Comparison of ENCODE assay signal across 21 cellular contexts in genomic region chr17:56708670-56709410, GRCh38.
DNase-seq lines count a peak whose midpoint lies in the region; ATAC-seq, FAIRE-seq and TF ChIP-seq lines count a peak whose summit lies in the region.
"Had no signal": no experiment of that assay in that cellular context is flagged by ENCODE, and none has a peak within 500 bp of the region (broad histone marks: within the 10 kb centered on the region; RNA-seq: fewer than 3 reads in every experiment).

No MANE protein-coding gene starts in this region.

- H3K4me3 ChIP-seq in GM23338 (no peak overlapping the region), SJCRH30 (no peak overlapping the region), endothelial cell of umbilical vein (replicated peaks in 1 of 3; ENCODE audit: insufficient read depth in 1 of 3, low read depth in 1 of 3, low read length in 3 of 3) (no peak overlapping the region), colonic mucosa (no peak overlapping the region), Karpas-422 (ENCODE audit: low read length) (no peak overlapping the region)
- H3K4me3 ChIP-seq: GM12878 had no signal

- CTCF ChIA-PET in endothelial cell of umbilical vein (lab: Charles Lee): interaction anchor here (0.7 to 6.1 kb wide), 4 partner anchors 7 to 116 kb away, joined by 3 to 52 read pairs (median 6); partner anchors contain the start of gene NOG

- H3K9me1 ChIP-seq in endothelial cell of umbilical vein (replicated peaks; ENCODE audit: control insufficient read depth, extremely low read depth, insufficient read depth, low read length): no peaks in the 10 kb centered on the region

- no peaks in the 10 kb centered on the region for H3F3A ChIP-seq in GM23338 (replicated peaks; ENCODE audit: low read depth)

- H3K27ac ChIP-seq in GM23338 (ENCODE audit: low read depth) (no peak overlapping the region), SJCRH30 (peak overlapping the region; percentile 74), endothelial cell of umbilical vein (ENCODE audit: insufficient read depth, low read depth, low read length) (no peak overlapping the region), colonic mucosa (no peak overlapping the region), Karpas-422 (ENCODE audit: low read length) (no peak overlapping the region)
- H3K27ac ChIP-seq: KMS-11 had no signal

- no peaks in the 10 kb centered on the region for H4K20me1 ChIP-seq in GM23338 (replicated peaks; ENCODE audit: insufficient read depth)
- H4K20me1 ChIP-seq in endothelial cell of umbilical vein (replicated peaks; ENCODE audit: control insufficient read depth, extremely low read depth, insufficient read depth, low read length): no peaks in the 10 kb centered on the region
- H4K20me1 ChIP-seq in Karpas-422 (ENCODE audit: insufficient read depth, low read depth, low read length): no peaks in the 10 kb centered on the region

- DNase-seq in GM23338 (ENCODE audit: low spot score) (no peak), SJCRH30 (no peak), endothelial cell of umbilical vein (ENCODE audit: low read depth, low spot score) (no peak), mesothelial cell of epicardium (ENCODE audit: low spot score in 2 of 2, unreplicated experiment in 2 of 2) (no peak), colonic mucosa (no peak), Karpas-422 (no peak)
- DNase-seq in stimulated activated CD8-positive, alpha-beta memory T cell treated with anti-CD3 and anti-CD28 coated beads, Interleukin-4, amount 100 ng/mL, for 48 hours: no peak
- DNase-seq: 8988T; AML-193; C1 segment of cervical spinal cord; CD8-positive, alpha-beta T cell; DND-41; GOT3; NCI-H1105 treated with DMSO at 0.1 percent for 48 hours; NCI-H2029 treated with DMSO at 0.1 percent for 48 hours; NCI-H524 treated with DMSO at 0.1 percent for 48 hours; NCI-H82 had no signal

- dilution Hi-C loops in endothelial cell of umbilical vein (cut with MboI; ENCODE audit: extremely low pct_ligation_motif_present, low sequenced_read_pairs): loop anchor here (25.0 kb wide), 1 partner anchor 122 kb away; the partner anchor contains the start of gene NOG

- no TSS peak for BruUV-seq in endothelial cell of umbilical vein (replicated peaks; lab: Mats Ljungman, UMichigan)

- H3K36me3 Mint-ChIP-seq in GM23338 (ENCODE audit: low read depth): no peaks in the 10 kb centered on the region
- H3K36me3 Mint-ChIP-seq in mesothelial cell of epicardium: no peaks in the 10 kb centered on the region
- H3K36me3 Mint-ChIP-seq: CD8-positive, alpha-beta T cell had no signal

- H3K9me3 ChIP-seq in SJCRH30 (replicated peaks): no peaks in the 10 kb centered on the region
- H3K9me3 ChIP-seq in endothelial cell of umbilical vein (replicated peaks; ENCODE audit: control insufficient read depth, insufficient read depth, low read length): no peaks in the 10 kb centered on the region
- no peaks in the 10 kb centered on the region for H3K9me3 ChIP-seq in colonic mucosa
- no peaks in the 10 kb centered on the region for H3K9me3 ChIP-seq in Karpas-422 (ENCODE audit: low read length)

- POLR2A ChIA-PET in endothelial cell of umbilical vein (lab: Charles Lee): no interaction called here

- peak; percentile 40 for FAIRE-seq in endothelial cell of umbilical vein (lab: Jason Lieb, UNC)
- FAIRE-seq: GM12878 had no signal

- 0 out of 2 replicates have a peak, but pooled peaks cover 3% of the 10 kb centered on the region for H3K27me3 ChIP-seq in GM23338 (ENCODE audit: insufficient read depth)
- no peaks in the 10 kb centered on the region for H3K27me3 ChIP-seq in SJCRH30
- no peaks in the 10 kb centered on the region for H3K27me3 ChIP-seq in endothelial cell of umbilical vein (ENCODE audit: control insufficient read depth in 2 of 2, insufficient read depth in 2 of 2, low read length in 2 of 2)
- no peaks in the 10 kb centered on the region for H3K27me3 ChIP-seq in colonic mucosa
- H3K27me3 ChIP-seq in Karpas-422 (ENCODE audit: low read length): no peaks in the 10 kb centered on the region

- H3K4me1 ChIP-seq in GM23338 (ENCODE audit: insufficient read depth) (peaks cover 16% of the 10 kb centered on the region), SJCRH30 (peaks cover 23% of the 10 kb centered on the region), endothelial cell of umbilical vein (ENCODE audit: control insufficient read depth, extremely low read depth, insufficient read depth, low read length) (no peaks in the 10 kb centered on the region), colonic mucosa (no peaks in the 10 kb centered on the region), Karpas-422 (ENCODE audit: low read length) (no peaks in the 10 kb centered on the region)

- intact Hi-C loops in endothelial cell of umbilical vein (cut with micrococcal nuclease) (no loop called here), colonic mucosa (cut with DNase I) (no loop called here)

- H3K9me2 ChIP-seq in GM23338 (ENCODE audit: insufficient read depth) (no peaks in the 10 kb centered on the region), Karpas-422 (replicated peaks; ENCODE audit: insufficient read depth, low read length) (no peaks in the 10 kb centered on the region)

- peak overlapping the region; percentile 74; the same call in 1 of the 2 replicates for H3K4me2 ChIP-seq in GM23338
- H3K4me2 ChIP-seq in endothelial cell of umbilical vein (ENCODE audit: insufficient read depth, low read length): no peak overlapping the region
- no peak overlapping the region for H3K4me2 ChIP-seq in Karpas-422 (ENCODE audit: low read depth, low read length, poor library complexity, severe bottlenecking)
- H3K4me2 ChIP-seq: KMS-11 had no signal

- TF ChIP-seq POLR2A in endothelial cell of umbilical vein (IDR thresholded peaks at IDR 0.05; ENCODE audit: low read depth, low read length): no peak

- H3K79me2 ChIP-seq in GM23338 (replicated peaks; ENCODE audit: insufficient read depth): no peaks in the 10 kb centered on the region
- no peaks in the 10 kb centered on the region for H3K79me2 ChIP-seq in endothelial cell of umbilical vein (ENCODE audit: control insufficient read depth, insufficient read depth, low read length)
- no peaks in the 10 kb centered on the region for H3K79me2 ChIP-seq in Karpas-422 (ENCODE audit: low read length)

- TF ChIP-seq CTCF in GM23338 (conservative IDR thresholded peaks at IDR 0.05; ENCODE audit: low read depth in 2 of 2) (no peak), endothelial cell of umbilical vein (IDR thresholded peaks at IDR 0.05; ENCODE audit: extremely low read depth in 1 of 2, insufficient read depth in 1 of 2, low read depth in 1 of 2, low read length in 2 of 2) (no peak), mesothelial cell of epicardium (IDR thresholded peaks at IDR 0.05; ENCODE audit: unreplicated experiment) (no peak), colonic mucosa (IDR thresholded peaks at IDR 0.05) (no peak)

- no peak for ATAC-seq in GM23338
- ATAC-seq in HG02885 (IDR thresholded peaks at IDR 0.05; ENCODE audit: poor library complexity, unreplicated experiment): no peak
- ATAC-seq: CD8-positive, alpha-beta T cell; GM12878; Panc1 had no signal

- H3K4me3 Mint-ChIP-seq in GM23338 (peak overlapping the region; percentile 9; the same call in 1 of the 3 replicates), mesothelial cell of epicardium (no peak overlapping the region)
- H3K4me3 Mint-ChIP-seq: CD8-positive, alpha-beta T cell had no signal

- H3K27ac Mint-ChIP-seq in GM23338: no peak overlapping the region
- H3K27ac Mint-ChIP-seq in mesothelial cell of epicardium: peak overlapping the region; percentile 97
- H3K27ac Mint-ChIP-seq: CD8-positive, alpha-beta T cell had no signal

- H2AFZ ChIP-seq in GM23338: peak overlapping the region; percentile 90
- no peak overlapping the region for H2AFZ ChIP-seq in endothelial cell of umbilical vein (ENCODE audit: low read depth, low read length)
- H2AFZ ChIP-seq in Karpas-422 (ENCODE audit: low read length): no peak overlapping the region

- H3K9ac ChIP-seq in endothelial cell of umbilical vein (replicated peaks; ENCODE audit: extremely low read depth, insufficient read depth, low read length): no peak overlapping the region
- no peak overlapping the region for H3K9ac ChIP-seq in colonic mucosa (ENCODE audit: low read depth in 2 of 2, low read length in 2 of 2)
- H3K9ac ChIP-seq in Karpas-422 (ENCODE audit: low read length): no peak overlapping the region
- H3K9ac ChIP-seq: KMS-11 had no signal

- H3K4me1 Mint-ChIP-seq in GM23338 (peaks cover 20% of the 10 kb centered on the region), mesothelial cell of epicardium (peaks cover 34% of the 10 kb centered on the region)

- H3K36me3 ChIP-seq in GM23338 (ENCODE audit: insufficient read depth) (no peaks in the 10 kb centered on the region), SJCRH30 (no peaks in the 10 kb centered on the region), endothelial cell of umbilical vein (ENCODE audit: control insufficient read depth in 2 of 2, extremely low read depth in 1 of 2, insufficient read depth in 2 of 2, low read length in 2 of 2) (no peaks in the 10 kb centered on the region), colonic mucosa (no peaks in the 10 kb centered on the region), Karpas-422 (ENCODE audit: insufficient read depth, low read length) (no peaks in the 10 kb centered on the region)

- no peaks in the 10 kb centered on the region for H3K9me3 Mint-ChIP-seq in GM23338
- H3K9me3 Mint-ChIP-seq in mesothelial cell of epicardium: no peaks in the 10 kb centered on the region
- H3K9me3 Mint-ChIP-seq: CD8-positive, alpha-beta T cell had no signal

- H3K27me3 Mint-ChIP-seq in GM23338 (ENCODE audit: insufficient read depth, low read depth, poor library complexity) (peaks cover 8% of the 10 kb centered on the region), mesothelial cell of epicardium (ENCODE audit: low read depth) (peaks cover 7% of the 10 kb centered on the region)

TF ChIP-seq in GM23338, 12 proteins besides CTCF, POLR2A, EP300 and RAD21 (continues in another document):
- TF ChIP-seq ZNF331 (CRISPR knock-in tag; IDR thresholded peaks at IDR 0.05; ENCODE audit: low read depth): no peak
- TF ChIP-seq NANOG (IDR thresholded peaks at IDR 0.05; ENCODE audit: borderline replicate concordance): no peak

TF ChIP-seq in endothelial cell of umbilical vein, 7 proteins besides CTCF, POLR2A, EP300 and RAD21:
- TF ChIP-seq JUN (IDR thresholded peaks at IDR 0.05; ENCODE audit: borderline replicate concordance, insufficient read depth, insufficient read length, low read depth) (no peak), GATA2 (IDR thresholded peaks at IDR 0.05; ENCODE audit: insufficient read depth, insufficient read length, low read depth, low read length) (no peak), POLR2AphosphoS5 (IDR thresholded peaks at IDR 0.05; ENCODE audit: insufficient read depth, low read depth, low read length) (no peak), FOS (IDR thresholded peaks at IDR 0.05; ENCODE audit: borderline replicate concordance, insufficient read depth, low read length) (no peak), EZH2 (IDR thresholded peaks at IDR 0.05; ENCODE audit: borderline replicate concordance, low read depth, low read length, severe bottlenecking) (no peak), MAX (IDR thresholded peaks at IDR 0.05; ENCODE audit: insufficient read depth, insufficient read length) (no peak), MYC (IDR thresholded peaks at IDR 0.05; ENCODE audit: low read depth, low read length) (no peak)
